7 cellular contexts compared by ENCODE assay signal in genomic region chr2:62198854-62199253, GRCh38. TPM values are rescaled to one million over a fixed set of nuclear protein-coding genes. Genes with fewer than 3 reads are reported as not detected.
DNase-seq lines count a peak whose midpoint lies in the region; ATAC-seq, FAIRE-seq and TF ChIP-seq lines count a peak whose summit lies in the region.
"Not testable (repeated sequence)": the region's sequence is repeated elsewhere in the genome, so short reads cannot be mapped to it uniquely, and the experiment has no call there.

No MANE protein-coding gene starts in this region.

- not testable (repeated sequence) for DNase-seq in WTC11 (ENCODE audit: low spot score); MCF 10A (ENCODE audit: unreplicated experiment); HepG2 (ENCODE audit: low spot score)

- not testable (repeated sequence) for TF ChIP-seq EP300 in HepG2 (IDR thresholded peaks at IDR 0.05; ENCODE audit: low read depth in 2 of 2, low read length in 2 of 2); HepG2 (CRISPR knock-in tag; IDR thresholded peaks at IDR 0.05; ENCODE audit: borderline replicate concordance)

- not testable (repeated sequence) for H2AFZ ChIP-seq in Loucy (ENCODE audit: low read length); HepG2 (ENCODE audit: low read length)

- POLR2A ChIA-PET in WTC11 (lab: Charles Lee); HepG2 (lab: Yijun Ruan, JAX): not testable (repeated sequence)
- POLR2A ChIA-PET in MCF 10A (lab: Yijun Ruan, JAX) = interaction anchor here (0.6 to 1.0 kb wide), 3 partner anchors 17 to 213 kb away, joined by 4 read pairs; no protein-coding TSS in a partner anchor

- H3K27ac ChIP-seq in DOHH2 (ENCODE audit: low read depth, low read length); HepG2 (ENCODE audit: extremely low read length, insufficient read depth, low read length): not testable (repeated sequence)
- H3K27ac ChIP-seq in neutrophil = peak overlapping the region; percentile 73

- CTCF ChIA-PET in WTC11 (lab: Charles Lee); HepG2 (lab: Yijun Ruan, JAX; ENCODE audit: low intra/inter-chr PET ratio, low total read pairs): not testable (repeated sequence)
- CTCF ChIA-PET in MCF 10A (lab: Yijun Ruan, JAX) = interaction anchor here (1.5 to 1.8 kb wide), 2 partner anchors 17 to 205 kb away, joined by 5 read pairs; no protein-coding TSS in a partner anchor

- H3F3A ChIP-seq in DOHH2 (ENCODE audit: control insufficient read depth, insufficient read depth); Loucy (ENCODE audit: low read depth): not testable (repeated sequence)

- H3K4me1 Mint-ChIP-seq in WTC11 = peaks cover 66% of the 10 kb centered on the region
- peaks cover 53% of the 10 kb centered on the region for H3K4me1 Mint-ChIP-seq in activated T-helper 17 cell treated with anti-CD3 and anti-CD28 coated beads, Interleukin-2, amount 50 U/mL, for 72 hours
- H3K4me1 Mint-ChIP-seq in MCF 10A (ENCODE audit: insufficient read depth, unreplicated experiment) = peaks cover 34% of the 10 kb centered on the region

- H3K36me3 Mint-ChIP-seq in WTC11; MCF 10A (ENCODE audit: insufficient read depth, unreplicated experiment): not testable (repeated sequence)
- peaks cover 17% of the 10 kb centered on the region for H3K36me3 Mint-ChIP-seq in activated T-helper 17 cell treated with anti-CD3 and anti-CD28 coated beads, Interleukin-2, amount 50 U/mL, for 72 hours (ENCODE audit: low read depth)

- H4K20me1 ChIP-seq in DOHH2 (ENCODE audit: control insufficient read depth, insufficient read depth, low read depth, low read length) = peaks cover 43% of the 10 kb centered on the region
- H4K20me1 ChIP-seq in Loucy (ENCODE audit: insufficient read depth, low read length, poor library complexity, severe bottlenecking) = peaks cover 74% of the 10 kb centered on the region
- peaks cover 69% of the 10 kb centered on the region for H4K20me1 ChIP-seq in HepG2 (ENCODE audit: insufficient read depth, low read length)

- not testable (repeated sequence) for H3K9me2 ChIP-seq in DOHH2 (replicated peaks; ENCODE audit: control insufficient read depth, low read length); Loucy (replicated peaks; ENCODE audit: low read depth, low read length)

- H3K9me3 Mint-ChIP-seq in WTC11; activated T-helper 17 cell treated with anti-CD3 and anti-CD28 coated beads, Interleukin-2, amount 50 U/mL, for 72 hours; MCF 10A (ENCODE audit: unreplicated experiment): not testable (repeated sequence)

- BruUV-seq in MCF 10A (replicated peaks; lab: Mats Ljungman, UMichigan); HepG2 (replicated peaks; lab: Mats Ljungman, UMichigan): not testable (repeated sequence)

- TF ChIP-seq POLR2A in HepG2 (IDR thresholded peaks at IDR 0.05; ENCODE audit: insufficient read depth in 1 of 2, low read depth in 2 of 2, low read length in 2 of 2) = not testable (repeated sequence)

- intact Hi-C loops in MCF 10A (cut with micrococcal nuclease) (loop anchor here (2.0 to 5.0 kb wide), 2 partner anchors 207 to 280 kb away; no protein-coding TSS in a partner anchor), HepG2 (cut with micrococcal nuclease; ENCODE audit: unreplicated experiment) (loop anchor here (5.0 to 10.0 kb wide), 3 partner anchors 38 to 213 kb away; no protein-coding TSS in a partner anchor)

- peak overlapping the region; percentile 85 for H3K4me3 Mint-ChIP-seq in WTC11
- H3K4me3 Mint-ChIP-seq in activated T-helper 17 cell treated with anti-CD3 and anti-CD28 coated beads, Interleukin-2, amount 50 U/mL, for 72 hours = peak overlapping the region; percentile 81
- not testable (repeated sequence) for H3K4me3 Mint-ChIP-seq in MCF 10A (ENCODE audit: unreplicated experiment)

- H3K27me3 Mint-ChIP-seq in WTC11 (ENCODE audit: low read depth); activated T-helper 17 cell treated with anti-CD3 and anti-CD28 coated beads, Interleukin-2, amount 50 U/mL, for 72 hours; MCF 10A (ENCODE audit: insufficient read depth, unreplicated experiment): not testable (repeated sequence)

- FAIRE-seq in HepG2 (lab: Jason Lieb, UNC) = not testable (repeated sequence)

- H3K27ac Mint-ChIP-seq in WTC11 = not testable (repeated sequence)
- H3K27ac Mint-ChIP-seq in activated T-helper 17 cell treated with anti-CD3 and anti-CD28 coated beads, Interleukin-2, amount 50 U/mL, for 72 hours = peak overlapping the region; percentile 88
- peak overlapping the region; percentile 35 for H3K27ac Mint-ChIP-seq in MCF 10A (ENCODE audit: low read depth, unreplicated experiment)

- H3K79me2 ChIP-seq in DOHH2 (ENCODE audit: control insufficient read depth, low read length) (peaks cover 78% of the 10 kb centered on the region), Loucy (ENCODE audit: insufficient read depth, low read length) (peaks cover 99% of the 10 kb centered on the region), HepG2 (ENCODE audit: insufficient read depth, low read length) (peaks cover 69% of the 10 kb centered on the region)

- H3K27me3 ChIP-seq in DOHH2 (ENCODE audit: control insufficient read depth, low read length); HepG2 (ENCODE audit: control insufficient read depth in 1 of 2, insufficient read depth in 2 of 2, low read length in 2 of 2); neutrophil: not testable (repeated sequence)
- peaks cover 18% of the 10 kb centered on the region for H3K27me3 ChIP-seq in Loucy (ENCODE audit: insufficient read depth, low read length, poor library complexity, severe bottlenecking)

- H3K36me3 ChIP-seq in DOHH2 (ENCODE audit: control insufficient read depth, low read length) (peaks cover 14% of the 10 kb centered on the region), Loucy (ENCODE audit: insufficient read depth, low read length) (peaks cover 53% of the 10 kb centered on the region; the same call in 1 of the 2 replicates)
- not testable (repeated sequence) for H3K36me3 ChIP-seq in HepG2 (replicated peaks in 1 of 2; ENCODE audit: control insufficient read depth in 1 of 2, insufficient read depth in 2 of 2, low read length in 2 of 2); neutrophil

- WGBS in HepG2 (ENCODE audit: low lambda C conversion rate) = 94% methylated on average over 8 of the region's 8 CpGs

- not testable (repeated sequence) for H3K9me3 ChIP-seq in DOHH2 (ENCODE audit: control insufficient read depth, insufficient read depth, low read length); Loucy (ENCODE audit: insufficient read depth, low read depth, low read length); HepG2 (ENCODE audit: low read length); neutrophil

- ATAC-seq in WTC11; activated T-helper 17 cell treated with anti-CD3 and anti-CD28 coated beads, Interleukin-2, amount 50 U/mL, for 72 hours (replicated peaks); HepG2: not testable (repeated sequence)

- in situ Hi-C loops in HepG2 (cut with HindIII; ENCODE audit: extremely low pct_ligation_motif_present, low pct_unique_long_range_greater_than_20kb) = not testable (repeated sequence)

- H3K4me3 ChIP-seq in DOHH2 (ENCODE audit: low read length) = peak overlapping the region; percentile 97
- peak overlapping the region; percentile 86 for H3K4me3 ChIP-seq in Loucy (ENCODE audit: low read length, poor library complexity, severe bottlenecking)
- H3K4me3 ChIP-seq in HepG2 (replicated peaks in 1 of 3; ENCODE audit: insufficient read depth in 1 of 3, low read depth in 2 of 3, low read length in 3 of 3) = peak overlapping the region in 1 of 3 experiments; percentile 96; a peak in 1 of 6 replicates
- H3K4me3 ChIP-seq in neutrophil (ENCODE audit: low read depth in 1 of 2, low read length in 1 of 2) = peak overlapping the region in 1 of 2 experiments; percentile 95

- H3K4me2 ChIP-seq in DOHH2 (ENCODE audit: low read length) = peak overlapping the region; percentile 73
- peak overlapping the region; percentile 88 for H3K4me2 ChIP-seq in Loucy (ENCODE audit: low read depth, low read length, poor library complexity, severe bottlenecking)
- peak overlapping the region; percentile 86 for H3K4me2 ChIP-seq in HepG2 (ENCODE audit: low read depth, low read length)

- H3K4me1 ChIP-seq in DOHH2 (ENCODE audit: control insufficient read depth, low read length) (peaks cover 60% of the 10 kb centered on the region), Loucy (ENCODE audit: insufficient read depth, low read length, poor library complexity, severe bottlenecking) (peaks cover 44% of the 10 kb centered on the region), HepG2 (ENCODE audit: insufficient read depth, low read length) (peaks cover 69% of the 10 kb centered on the region), neutrophil (ENCODE audit: control insufficient read depth in 1 of 2, insufficient read depth in 1 of 2, low read depth in 1 of 2, low read length in 1 of 2) (peaks cover 78 to 82% of the 10 kb centered on the region in 2 experiments)

- TF ChIP-seq CTCF in DOHH2 (IDR thresholded peaks at IDR 0.05; ENCODE audit: low read depth, low read length, poor library complexity, severe bottlenecking); Loucy (conservative IDR thresholded peaks at IDR 0.05; ENCODE audit: low read length); WTC11 (IDR thresholded peaks at IDR 0.05); MCF 10A (IDR thresholded peaks at IDR 0.05; ENCODE audit: unreplicated experiment); HepG2 (CRISPR knock-in tag; IDR thresholded peaks at IDR 0.05); neutrophil (IDR thresholded peaks at IDR 0.05): not testable (repeated sequence)

- peak overlapping the region; percentile 95 for H3K9ac ChIP-seq in Loucy (ENCODE audit: low read depth, low read length, poor library complexity, severe bottlenecking)
- H3K9ac ChIP-seq in HepG2 (ENCODE audit: insufficient read depth, low read depth, low read length) = not testable (repeated sequence)

- TF ChIP-seq RAD21 in HepG2 (CRISPR knock-in tag; IDR thresholded peaks at IDR 0.05) = not testable (repeated sequence)

RNA-seq across cellular contexts. Expression of gene B3GNT2, which starts 2.9 kb away (rescaled TPM):
- total RNA-seq in WTC11 (2021) (26.2 to 32.2 TPM (median 29.4 TPM) in 3 replicates), MCF 10A (2022) (12.3 and 15.3 TPM in 2 replicates), HepG2 (2016; rRNA removed; fragmentation: Illumina TruSeq; extraction: Trizol) (19.5 and 28.5 TPM in 2 replicates)
- 10 to 100 TPM; 15.0 to 20.1 TPM for total RNA-seq in activated T-helper 17 cell treated with anti-CD3 and anti-CD28 coated beads, Interleukin-2, amount 50 U/mL, for 72 hours
- total RNA-seq in HepG2 (2016; cell fraction: cytosol; rRNA removed; fragmentation: Illumina TruSeq; extraction: Trizol; ENCODE audit: low read depth) = 5.6 and 5.7 TPM in 2 replicates
- 19.3 and 27.8 TPM in 2 replicates for total RNA-seq in HepG2 (2016; cell fraction: insoluble cytoplasmic fraction; rRNA removed; fragmentation: Illumina TruSeq; extraction: Trizol)
- 13.3 and 14.8 TPM in 2 replicates for total RNA-seq in HepG2 (2016; cell fraction: membrane; rRNA removed; fragmentation: Illumina TruSeq; extraction: Trizol)
- 27.5 and 28.5 TPM in 2 replicates for total RNA-seq in HepG2 (2016; cell fraction: nucleus; rRNA removed; fragmentation: Illumina TruSeq; extraction: Trizol)
- polyA plus RNA-seq in HepG2 (2011; rRNA removed) = 26.3 and 29.3 TPM in 2 replicates
- 15.9 and 28.7 TPM in 2 replicates for polyA plus RNA-seq in HepG2 (2011; cell fraction: cytosol; rRNA removed)
- 7.3 and 11.3 TPM in 2 replicates for polyA plus RNA-seq in HepG2 (2011; cell fraction: nucleus; rRNA removed)
- 54.4 and 58.5 TPM in 2 replicates for polyA plus RNA-seq in HepG2 (2012)
- polyA plus RNA-seq in HepG2 (2016; cell fraction: cytosol; fragmentation: Illumina TruSeq; extraction: Trizol; ENCODE audit: low read depth) = 1.4 and 1.7 TPM in 2 replicates
- 17.4 and 17.6 TPM in 2 replicates for polyA plus RNA-seq in HepG2 (2016; cell fraction: insoluble cytoplasmic fraction; fragmentation: Illumina TruSeq; extraction: Trizol; ENCODE audit: low read depth)
- polyA plus RNA-seq in HepG2 (2016; cell fraction: membrane; fragmentation: Illumina TruSeq; extraction: Trizol; ENCODE audit: low read depth) = 5.6 and 5.8 TPM in 2 replicates
- polyA plus RNA-seq in HepG2 (2016; cell fraction: nucleus; fragmentation: Illumina TruSeq; extraction: Trizol; ENCODE audit: insufficient read depth, low read depth) = 29.6 and 33.7 TPM in 2 replicates
- 11.0 and 33.8 TPM in 2 replicates for polyA minus RNA-seq in HepG2 (2011; rRNA and poly(A)+ RNA removed; ENCODE audit: low replicate concordance)
- 29.1 and 41.9 TPM in 2 replicates for polyA minus RNA-seq in HepG2 (2011; cell fraction: cytosol; rRNA and poly(A)+ RNA removed)
- 28.5 and 42.8 TPM in 2 replicates for polyA minus RNA-seq in HepG2 (2011; cell fraction: nucleus; rRNA and poly(A)+ RNA removed)
